7 cellular contexts compared by ENCODE assay signal in genomic region chr15:100879461-100880138, GRCh38. TPM values are rescaled to one million over a fixed set of nuclear protein-coding genes. Genes with fewer than 3 reads are reported as not detected.
DNase-seq lines count a peak whose midpoint lies in the region; ATAC-seq and TF ChIP-seq lines count a peak whose summit lies in the region.

ALDH1A3 (plus strand) TSS chr15:100879831; CDS start chr15:100879908, 77 bp downstream.

- no peaks in the 10 kb centered on the region for H3K36me3 Mint-ChIP-seq in activated naive CD8-positive, alpha-beta T cell

- peak; percentile 74 for DNase-seq in GM13977 (ENCODE audit: low spot score)
- DNase-seq in right atrium auricular region (ENCODE audit: low spot score): no peak
- DNase-seq in skeletal muscle cell (ENCODE audit: low read depth): no peak

- no peak within 1 kb of the TSS for H3K27ac Mint-ChIP-seq in activated naive CD8-positive, alpha-beta T cell

- no peaks in the 10 kb centered on the region for H3K9me3 Mint-ChIP-seq in activated naive CD8-positive, alpha-beta T cell (ENCODE audit: low read depth)

- in situ Hi-C loops in GM13977 (cut with MboI; ENCODE audit: low pct_unique_long_range_greater_than_20kb, low sequenced_read_pairs, unreplicated experiment): no loop called here

- no peaks in the 10 kb centered on the region for H3K36me3 ChIP-seq in right atrium auricular region

- H3K4me1 ChIP-seq in right atrium auricular region: peaks cover 0 to 10% of the 10 kb centered on the region in 2 donors

- no peak for TF ChIP-seq CTCF in GM13977 (IDR thresholded peaks at IDR 0.05; ENCODE audit: extremely low read depth, insufficient read depth, missing control alignments)
- no peak for TF ChIP-seq CTCF in right atrium auricular region (IDR thresholded peaks at IDR 0.05)

- no peaks in the 10 kb centered on the region for H3K9me3 ChIP-seq in right atrium auricular region

- ATAC-seq in HG03521 (IDR thresholded peaks at IDR 0.05; ENCODE audit: unreplicated experiment): peak; percentile 45
- ATAC-seq in GM18520 (IDR thresholded peaks at IDR 0.05; ENCODE audit: unreplicated experiment): no peak
- no peak for ATAC-seq in HG02938 (IDR thresholded peaks at IDR 0.05; ENCODE audit: unreplicated experiment)

- peaks cover 0 to 7% of the 10 kb centered on the region in 2 donors for H3K27me3 ChIP-seq in right atrium auricular region

- H3K4me3 Mint-ChIP-seq in activated naive CD8-positive, alpha-beta T cell: peak within 1 kb of the TSS; percentile 78

- H3K27ac ChIP-seq in right atrium auricular region: peak within 1 kb of the TSS in 1 of 2 donors; percentile 8

- H3K27me3 Mint-ChIP-seq in activated naive CD8-positive, alpha-beta T cell: peaks cover 53% of the 10 kb centered on the region

- peaks cover 11% of the 10 kb centered on the region for H3K4me1 Mint-ChIP-seq in activated naive CD8-positive, alpha-beta T cell (ENCODE audit: low read depth)

- H3K4me3 ChIP-seq in right atrium auricular region (peak within 1 kb of the TSS; percentile 39 to 56), skeletal muscle cell (ENCODE audit: low read depth, low read length) (peak within 1 kb of the TSS; percentile 51)

RNA-seq across cellular contexts. Expression of gene ALDH1A3, which starts in this region (rescaled TPM):
- total RNA-seq in right atrium auricular region: 10 to 100 TPM; 14.7 to 19.7 TPM
